ENCODE assay signal across 8 cellular contexts in genomic region chr5:127030259-127031146, GRCh38.
DNase-seq lines count a peak whose midpoint lies in the region; ATAC-seq lines count a peak whose summit lies in the region.

TSS of gene MARCHF3 (minus strand) at chr5:127030558. CDS start at chr5:126918171, 112,387 bp downstream.

- peak within 1 kb of the TSS; percentile 83 for H3K4me3 ChIP-seq in effector memory CD4-positive, alpha-beta T cell (ENCODE audit: insufficient read depth, low read depth, low read length, poor library complexity, severe bottlenecking)

- peak; percentile 92 for DNase-seq in COLO668 (lab: John Stamatoyannopoulos, UW; ENCODE audit: unreplicated experiment)
- DNase-seq in HPDE6-E6E7 (ENCODE audit: extremely low spot score): peak; percentile 93
- peak; percentile 41 for DNase-seq in NK-92 (lab: John Stamatoyannopoulos, UW; ENCODE audit: unreplicated experiment)
- peak; percentile 83 to 85 for DNase-seq in activated CD8-positive, alpha-beta memory T cell treated with anti-CD3 and anti-CD28 coated beads for 4 hours (ENCODE audit: low read depth in 2 of 2)
- peak; percentile 89 to 91 (median 90) for DNase-seq in effector memory CD4-positive, alpha-beta T cell
- DNase-seq in medulla oblongata (ENCODE audit: extremely low spot score): peak; percentile 97
- DNase-seq in stimulated activated CD4-positive, alpha-beta T cell treated with anti-CD3 and anti-CD28 coated beads, TNF-alpha, amount 100 ng/mL, for 48 hours (ENCODE audit: low read depth in 3 of 3): peak; percentile 82 to 90 (median 86)

- H3K4me1 ChIP-seq in effector memory CD4-positive, alpha-beta T cell (ENCODE audit: control insufficient read depth, insufficient read depth, low read length, poor library complexity, severe bottlenecking): peaks cover 14% of the 10 kb centered on the region

- peak within 1 kb of the TSS; percentile 62 for H3K27ac ChIP-seq in effector memory CD4-positive, alpha-beta T cell (ENCODE audit: insufficient read depth, low read length, poor library complexity, severe bottlenecking)

- H3K36me3 ChIP-seq in effector memory CD4-positive, alpha-beta T cell (ENCODE audit: control insufficient read depth, insufficient read depth, low read length): no peaks in the 10 kb centered on the region

- ATAC-seq in GM19467 (IDR thresholded peaks at IDR 0.05; ENCODE audit: unreplicated experiment): peak; percentile 91

- peaks cover 3% of the 10 kb centered on the region for H3K27me3 ChIP-seq in effector memory CD4-positive, alpha-beta T cell (replicated peaks; ENCODE audit: control insufficient read depth, insufficient read depth, low read length, poor library complexity, severe bottlenecking)

- H3K9me3 ChIP-seq in effector memory CD4-positive, alpha-beta T cell (ENCODE audit: control insufficient read depth, low read length): no peaks in the 10 kb centered on the region

Comparison
In these comparisons a context has a peak if more than half of its experiments do, and no peak if none do; other contexts are left out.
1. Peak in every context shown above with its lines: DNase-seq, ATAC-seq, H3K4me3 ChIP-seq and H3K27ac ChIP-seq.
2. DNase-seq: peak in every context shown above with its lines; median percentile 97 in medulla oblongata; 93 in HPDE6-E6E7; 92 in COLO668; 90 in effector memory CD4-positive, alpha-beta T cell; 86 in stimulated activated CD4-positive, alpha-beta T cell treated with anti-CD3 and anti-CD28 coated beads, TNF-alpha, amount 100 ng/mL, for 48 hours; 84 in activated CD8-positive, alpha-beta memory T cell treated with anti-CD3 and anti-CD28 coated beads for 4 hours; 41 in NK-92.